8 cellular contexts compared by ENCODE assay signal in the genomic region with DNA sequence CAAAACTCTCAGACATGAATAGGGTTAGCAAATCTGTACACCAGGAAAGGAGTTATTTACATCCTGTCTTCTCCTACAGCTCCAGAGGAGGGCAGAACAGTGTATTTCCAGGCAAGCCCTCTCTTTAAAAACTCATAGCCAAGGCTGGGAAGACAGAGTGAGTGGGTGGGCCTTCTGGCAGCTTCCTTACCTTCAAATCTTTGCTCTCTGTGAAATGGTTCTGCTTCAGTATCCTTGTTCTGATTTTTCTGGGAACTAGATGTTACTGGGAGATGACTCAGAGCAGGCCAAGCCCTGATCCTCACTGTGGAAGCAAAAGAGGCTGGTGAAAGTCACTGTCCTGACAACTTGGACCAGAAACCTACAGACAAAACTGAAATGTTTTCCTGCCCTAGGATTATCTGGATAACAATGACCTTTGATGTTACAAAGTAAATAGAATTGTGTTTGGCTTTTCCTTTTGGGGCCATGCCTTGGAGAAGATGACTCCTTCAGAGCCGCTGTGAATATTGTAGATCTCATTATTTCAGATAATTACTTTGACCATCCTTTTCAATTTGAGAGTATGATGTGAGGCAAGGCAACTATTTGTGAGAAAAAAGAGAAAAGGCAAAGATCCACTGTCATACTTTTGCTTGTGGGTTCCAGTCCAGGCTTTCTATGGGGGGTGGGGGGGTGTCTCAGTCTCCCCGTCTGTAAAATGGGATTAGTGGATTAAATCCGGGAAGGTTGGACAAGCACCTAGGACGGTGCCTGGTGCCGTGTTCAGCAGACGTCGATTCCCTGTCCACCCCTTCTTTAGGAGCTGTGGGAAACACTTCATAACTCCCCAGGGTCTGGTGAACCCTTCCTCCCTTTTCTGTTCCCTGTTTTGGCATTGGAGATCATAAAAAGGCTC. TPM values are rescaled to one million over a fixed set of nuclear protein-coding genes. Genes with fewer than 3 reads are reported as not detected.
DNase-seq lines count a peak whose midpoint lies in the region; ATAC-seq and TF ChIP-seq lines count a peak whose summit lies in the region.

No MANE protein-coding gene starts in this region.

- no peak overlapping the region for H3K9ac ChIP-seq in SK-N-MC (ENCODE audit: insufficient read length)

- no peaks in the 10 kb centered on the region for H3K36me3 Mint-ChIP-seq in activated T-cell treated with anti-CD3 and anti-CD28 coated beads, Interleukin-2, amount 50 U/mL, for 72 hours (ENCODE audit: insufficient read depth in 2 of 2)
- H3K36me3 Mint-ChIP-seq in naive thymus-derived CD4-positive, alpha-beta T cell: no peaks in the 10 kb centered on the region

- CTCF ChIA-PET in naive thymus-derived CD4-positive, alpha-beta T cell (lab: Charles Lee): no interaction called here

- H3K27me3 ChIP-seq in esophagus squamous epithelium: no peaks in the 10 kb centered on the region
- H3K27me3 ChIP-seq in naive thymus-derived CD4-positive, alpha-beta T cell (ENCODE audit: control insufficient read depth in 2 of 2, insufficient read depth in 2 of 2, low read length in 2 of 2): no peaks in the 10 kb centered on the region

- H3K4me1 ChIP-seq in esophagus squamous epithelium: peaks cover 0 to 24% (median 5%) of the 10 kb centered on the region in 3 donors
- H3K4me1 ChIP-seq in naive thymus-derived CD4-positive, alpha-beta T cell (ENCODE audit: control insufficient read depth in 2 of 2, insufficient read depth in 2 of 2, low read length in 2 of 2): peaks cover 4 to 6% of the 10 kb centered on the region in 2 donors

- H3K4me3 ChIP-seq in SK-N-MC (no peak overlapping the region), esophagus squamous epithelium (peak overlapping the region; percentile 57 to 88 (median 66))
- no peak overlapping the region for H3K4me3 ChIP-seq in naive thymus-derived CD4-positive, alpha-beta T cell (ENCODE audit: low read length)

- peak overlapping the region; percentile 84 to 89 for H3K4me3 Mint-ChIP-seq in activated T-cell treated with anti-CD3 and anti-CD28 coated beads, Interleukin-2, amount 50 U/mL, for 72 hours
- H3K4me3 Mint-ChIP-seq in naive thymus-derived CD4-positive, alpha-beta T cell: peak overlapping the region; percentile 78 to 89 (median 86)

- no peak overlapping the region for H3K27ac Mint-ChIP-seq in activated T-cell treated with anti-CD3 and anti-CD28 coated beads, Interleukin-2, amount 50 U/mL, for 72 hours
- H3K27ac Mint-ChIP-seq in naive thymus-derived CD4-positive, alpha-beta T cell: peak overlapping the region in 5 of 9 donors; percentile 9 to 68 (median 51)

- peaks cover 23% of the 10 kb centered on the region for H3K4me1 Mint-ChIP-seq in activated T-cell treated with anti-CD3 and anti-CD28 coated beads, Interleukin-2, amount 50 U/mL, for 72 hours (ENCODE audit: low read depth)
- H3K4me1 Mint-ChIP-seq in naive thymus-derived CD4-positive, alpha-beta T cell: peaks cover 4 to 17% (median 10%) of the 10 kb centered on the region in 7 donors

- no peak for ATAC-seq in activated T-cell treated with anti-CD3 and anti-CD28 coated beads, Interleukin-2, amount 50 U/mL, for 72 hours (replicated peaks in 1 of 2)
- no peak for ATAC-seq in naive thymus-derived CD4-positive, alpha-beta T cell
- ATAC-seq in HG03139 (IDR thresholded peaks at IDR 0.05; ENCODE audit: unreplicated experiment): no peak
- ATAC-seq in GM18505 (IDR thresholded peaks at IDR 0.05; ENCODE audit: unreplicated experiment): no peak

- intact Hi-C loops in esophagus squamous epithelium (cut with DNase I): no loop called here
- intact Hi-C loops in naive thymus-derived CD4-positive, alpha-beta T cell (cut with micrococcal nuclease): loop anchor here (1.0 to 5.0 kb wide), 3 partner anchors 18 to 49 kb away; no protein-coding TSS in a partner anchor

- H3K9me3 Mint-ChIP-seq in activated T-cell treated with anti-CD3 and anti-CD28 coated beads, Interleukin-2, amount 50 U/mL, for 72 hours: no peaks in the 10 kb centered on the region
- no peaks in the 10 kb centered on the region for H3K9me3 Mint-ChIP-seq in naive thymus-derived CD4-positive, alpha-beta T cell

- TF ChIP-seq CTCF in esophagus squamous epithelium (IDR thresholded peaks at IDR 0.05): peak in 5 of 6 experiments; percentile 8 to 40 (median 21)

- peak overlapping the region; percentile 52 for H3K27ac ChIP-seq in SK-N-MC
- peak overlapping the region; percentile 61 to 79 (median 74) for H3K27ac ChIP-seq in esophagus squamous epithelium
- H3K27ac ChIP-seq in naive thymus-derived CD4-positive, alpha-beta T cell (ENCODE audit: low read depth, low read length): no peak overlapping the region

- WGBS in esophagus squamous epithelium, 2 donors: 71 to 72% methylated on average over 7 of the region's 7 CpGs

- TF ChIP-seq POLR2A in esophagus squamous epithelium (IDR thresholded peaks at IDR 0.05) (no peak), GM18505 (IDR thresholded peaks at IDR 0.05; ENCODE audit: borderline replicate concordance, extremely low read depth, insufficient read depth, insufficient read length) (no peak)

- no peak for DNase-seq in activated T-cell treated with anti-CD3 and anti-CD28 coated beads, Interleukin-2, amount 50 U/mL, for 72 hours
- DNase-seq in activated T-cell treated with anti-CD3 and anti-CD28 coated beads, Interleukin-2, amount 50 U/mL, for 48 hours: no peak
- DNase-seq in SK-N-MC (ENCODE audit: low read depth, low spot score): no peak
- no peak for DNase-seq in esophagus squamous epithelium (lab: John Stamatoyannopoulos, UW)
- no peak for DNase-seq in naive thymus-derived CD4-positive, alpha-beta T cell
- DNase-seq in activated gamma-delta T cell treated with Interleukin-2 at 50 U/mL for 16 hours: no peak

- H3K9me3 ChIP-seq in SK-N-MC (ENCODE audit: low read depth, low read length): no peaks in the 10 kb centered on the region
- H3K9me3 ChIP-seq in esophagus squamous epithelium: no peaks in the 10 kb centered on the region
- no peaks in the 10 kb centered on the region for H3K9me3 ChIP-seq in naive thymus-derived CD4-positive, alpha-beta T cell (ENCODE audit: control insufficient read depth in 2 of 3, low read length in 3 of 3)

- H3K27me3 Mint-ChIP-seq in activated T-cell treated with anti-CD3 and anti-CD28 coated beads, Interleukin-2, amount 50 U/mL, for 72 hours (ENCODE audit: low read depth): peaks cover 76% of the 10 kb centered on the region
- peaks cover 0 to 83% (median 11%) of the 10 kb centered on the region in 5 donors for H3K27me3 Mint-ChIP-seq in naive thymus-derived CD4-positive, alpha-beta T cell

- H3K36me3 ChIP-seq in SK-N-MC (ENCODE audit: insufficient read depth, low read length) (no peaks in the 10 kb centered on the region), esophagus squamous epithelium (no peaks in the 10 kb centered on the region)
- no peaks in the 10 kb centered on the region for H3K36me3 ChIP-seq in naive thymus-derived CD4-positive, alpha-beta T cell (ENCODE audit: control insufficient read depth in 2 of 3, insufficient read depth in 3 of 3, low read length in 3 of 3)

- POLR2A ChIA-PET in naive thymus-derived CD4-positive, alpha-beta T cell (lab: Charles Lee): interaction anchor here (0.6 kb wide), 2 partner anchors 32 to 1389 kb away, joined by 3 read pairs; no protein-coding TSS in a partner anchor

RNA-seq across cellular contexts. Expression of a gene that starts 0.6 kb away (rescaled TPM):
- under 1 TPM; 0.35 to 0.70 TPM for total RNA-seq in activated T-cell treated with anti-CD3 and anti-CD28 coated beads, Interleukin-2, amount 50 U/mL, for 72 hours
- 10 to 100 TPM in 2 of 4 donors, 1 to 10 TPM in 2; 2.1 to 13.7 (median 7.2) TPM for total RNA-seq in esophagus squamous epithelium
- 10 to 100 TPM in 1 of 5 experiments, 1 to 10 TPM in 1, under 1 TPM in 3; 0.36 to 15.1 (median 0.86) TPM for total RNA-seq in naive thymus-derived CD4-positive, alpha-beta T cell
- polyA plus RNA-seq in naive thymus-derived CD4-positive, alpha-beta T cell: under 1 TPM; 0.39 to 0.56 TPM

RNA-seq across cellular contexts. Expression of a gene that starts 19.2 kb away (rescaled TPM):
- total RNA-seq in activated T-cell treated with anti-CD3 and anti-CD28 coated beads, Interleukin-2, amount 50 U/mL, for 72 hours: 10 to 100 TPM; 20.2 to 28.5 TPM
- total RNA-seq in esophagus squamous epithelium: 10 to 100 TPM in 3 of 4 donors, 1 to 10 TPM in 1; 7.4 to 25.9 (median 23.2) TPM
- 10 to 100 TPM; 12.8 to 47.3 (median 46.4) TPM for total RNA-seq in naive thymus-derived CD4-positive, alpha-beta T cell
- 10 to 100 TPM; 31.5 to 37.4 TPM for polyA plus RNA-seq in naive thymus-derived CD4-positive, alpha-beta T cell

Comparison
In these comparisons a context has a peak if more than half of its experiments do, and no peak if none do; other contexts are left out.
1. H3K4me3 ChIP-seq: peak in esophagus squamous epithelium (4 of 4); none in SK-N-MC (single experiment) and naive thymus-derived CD4-positive, alpha-beta T cell (single experiment).